ENCODE assay signal across 20 cellular contexts in genomic region chr18:12867724-12868123, GRCh38. TPM values are rescaled to one million over a fixed set of nuclear protein-coding genes. Genes with fewer than 3 reads are reported as not detected.
DNase-seq lines count a peak whose midpoint lies in the region; ATAC-seq, FAIRE-seq and TF ChIP-seq lines count a peak whose summit lies in the region.
"Had no signal": no experiment of that assay in that cellular context is flagged by ENCODE, and none has a peak within 500 bp of the region (broad histone marks: within the 10 kb centered on the region; RNA-seq: fewer than 3 reads in every experiment).

No MANE protein-coding gene starts in this region.

- no peak overlapping the region for H3K4me3 ChIP-seq in CD8-positive, alpha-beta T cell (ENCODE audit: low read depth, low read length)
- H3K4me3 ChIP-seq in GM23338 (no peak overlapping the region), MM.1S (ENCODE audit: low read length) (peak overlapping the region; percentile 26)
- H3K4me3 ChIP-seq: gastrocnemius medialis, SJSA1, tibial nerve had no signal

- no peak for ATAC-seq in CD8-positive, alpha-beta T cell
- no peak for ATAC-seq in GM23338
- no peak for ATAC-seq in natural killer cell
- ATAC-seq in GM18861 (IDR thresholded peaks at IDR 0.05; ENCODE audit: unreplicated experiment): no peak
- ATAC-seq: activated naive CD8-positive, alpha-beta T cell treated with anti-CD3 and anti-CD28 coated beads, Interleukin-2, amount 50 U/mL, for 24 hours; gastrocnemius medialis had no signal

- H3K9me3 Mint-ChIP-seq in CD8-positive, alpha-beta T cell: no peaks in the 10 kb centered on the region
- H3K9me3 Mint-ChIP-seq in GM23338 (peaks cover 4% of the 10 kb centered on the region; the same call in 2 of the 3 replicates), natural killer cell (no peaks in the 10 kb centered on the region)
- H3K9me3 Mint-ChIP-seq: activated naive CD8-positive, alpha-beta T cell treated with anti-CD3 and anti-CD28 coated beads, Interleukin-2, amount 50 U/mL, for 24 hours; CD4-positive, alpha-beta T cell had no signal

- peak overlapping the region; percentile 45 for H3K9ac ChIP-seq in MM.1S (ENCODE audit: low read length)

- H3K36me3 Mint-ChIP-seq in CD8-positive, alpha-beta T cell: peaks cover 12% of the 10 kb centered on the region
- H3K36me3 Mint-ChIP-seq in GM23338 (ENCODE audit: low read depth) (peaks cover 9% of the 10 kb centered on the region; the same call in 2 of the 3 replicates), natural killer cell (no peaks in the 10 kb centered on the region)

- H4K20me1 ChIP-seq in GM23338 (replicated peaks; ENCODE audit: insufficient read depth) (peaks cover 11% of the 10 kb centered on the region; the same call in 1 of the 2 replicates), MM.1S (ENCODE audit: insufficient read depth, low read length) (no peaks in the 10 kb centered on the region; the same call in 1 of the 2 replicates)

- peaks cover 7% of the 10 kb centered on the region for H3K4me1 ChIP-seq in CD8-positive, alpha-beta T cell (ENCODE audit: insufficient read depth, low read length)
- H3K4me1 ChIP-seq in GM23338 (ENCODE audit: insufficient read depth) (peaks cover 5% of the 10 kb centered on the region; the same call in 1 of the 2 replicates), MM.1S (ENCODE audit: low read length) (peaks cover 22% of the 10 kb centered on the region)

- H3K4me3 Mint-ChIP-seq in CD8-positive, alpha-beta T cell: no peak overlapping the region
- H3K4me3 Mint-ChIP-seq in GM23338 (no peak overlapping the region), natural killer cell (no peak overlapping the region)
- H3K4me3 Mint-ChIP-seq: activated naive CD8-positive, alpha-beta T cell treated with anti-CD3 and anti-CD28 coated beads, Interleukin-2, amount 50 U/mL, for 24 hours; CD4-positive, alpha-beta T cell; mesothelial cell of epicardium had no signal

- TF ChIP-seq CTCF in CD8-positive, alpha-beta T cell (IDR thresholded peaks at IDR 0.05): no peak
- no peak for TF ChIP-seq CTCF in GM23338 (conservative IDR thresholded peaks at IDR 0.05; ENCODE audit: low read depth in 2 of 2)
- TF ChIP-seq CTCF in MM.1S (IDR thresholded peaks at IDR 0.05; ENCODE audit: low read length): no peak
- TF ChIP-seq CTCF in natural killer cell (IDR thresholded peaks at IDR 0.05): no peak

- H3F3A ChIP-seq in GM23338 (replicated peaks; ENCODE audit: low read depth) (no peaks in the 10 kb centered on the region), MM.1S (ENCODE audit: insufficient read depth, low read length) (peaks cover 26% of the 10 kb centered on the region)

- H3K4me2 ChIP-seq in GM23338 (no peak overlapping the region), MM.1S (ENCODE audit: low read depth, low read length) (peak overlapping the region; percentile 73)

- peak overlapping the region; percentile 0 for H3K27ac Mint-ChIP-seq in CD8-positive, alpha-beta T cell
- H3K27ac Mint-ChIP-seq in GM23338: no peak overlapping the region
- H3K27ac Mint-ChIP-seq in natural killer cell: peak overlapping the region; percentile 37 to 52
- H3K27ac Mint-ChIP-seq: activated naive CD8-positive, alpha-beta T cell treated with anti-CD3 and anti-CD28 coated beads, Interleukin-2, amount 50 U/mL, for 24 hours; CD4-positive, alpha-beta T cell; mesothelial cell of epicardium had no signal

- H2AFZ ChIP-seq in GM23338: no peak overlapping the region
- no peak overlapping the region for H2AFZ ChIP-seq in MM.1S (ENCODE audit: low read length)

- no peaks in the 10 kb centered on the region for H3K27me3 Mint-ChIP-seq in CD8-positive, alpha-beta T cell (ENCODE audit: low read depth)
- H3K27me3 Mint-ChIP-seq in GM23338 (ENCODE audit: insufficient read depth, low read depth, poor library complexity) (peaks cover 1% of the 10 kb centered on the region), natural killer cell (ENCODE audit: low read depth in 2 of 2) (no peaks in the 10 kb centered on the region)
- H3K27me3 Mint-ChIP-seq: activated naive CD8-positive, alpha-beta T cell treated with anti-CD3 and anti-CD28 coated beads, Interleukin-2, amount 50 U/mL, for 24 hours; CD4-positive, alpha-beta T cell had no signal

- H3K79me2 ChIP-seq in GM23338 (replicated peaks; ENCODE audit: insufficient read depth): peaks cover 95% of the 10 kb centered on the region
- H3K79me2 ChIP-seq in MM.1S (ENCODE audit: low read length): peaks cover 86% of the 10 kb centered on the region

- H3K27ac ChIP-seq in CD8-positive, alpha-beta T cell (ENCODE audit: low read depth, low read length): no peak overlapping the region
- H3K27ac ChIP-seq in GM23338 (ENCODE audit: low read depth): peak overlapping the region; percentile 51; the same call in 1 of the 2 replicates
- peak overlapping the region; percentile 89 for H3K27ac ChIP-seq in MM.1S (ENCODE audit: low read length)
- H3K27ac ChIP-seq: gastrocnemius medialis, SJSA1, tibial nerve had no signal

- CTCF ChIA-PET in CD8-positive, alpha-beta T cell (lab: Charles Lee): interaction anchor here (1.0 kb wide), 1 partner anchor 92 kb away, joined by 3 read pairs; no protein-coding TSS in a partner anchor

- H3K9me2 ChIP-seq in GM23338 (ENCODE audit: insufficient read depth) (no peaks in the 10 kb centered on the region), MM.1S (replicated peaks; ENCODE audit: insufficient read depth, low read length) (no peaks in the 10 kb centered on the region)

- H3K9me3 ChIP-seq in CD8-positive, alpha-beta T cell (ENCODE audit: low read length): no peaks in the 10 kb centered on the region
- H3K9me3 ChIP-seq in MM.1S (replicated peaks; ENCODE audit: insufficient read depth, low read length): no peaks in the 10 kb centered on the region
- H3K9me3 ChIP-seq: gastrocnemius medialis, SJSA1, tibial nerve had no signal

- DNase-seq in CD8-positive, alpha-beta T cell: no peak
- no peak for DNase-seq in GM23338 (ENCODE audit: low spot score)
- DNase-seq in MM.1S: peak; percentile 68
- no peak for DNase-seq in natural killer cell
- no peak for DNase-seq in H54 (ENCODE audit: insufficient read length, low spot score)
- no peak for DNase-seq in HT-29 (ENCODE audit: low spot score)
- no peak for DNase-seq in NCI-H82 treated with DMSO at 0.1 percent for 48 hours (lab: John Stamatoyannopoulos, UW; ENCODE audit: unreplicated experiment)
- DNase-seq: activated naive CD8-positive, alpha-beta T cell treated with anti-CD3 and anti-CD28 coated beads, Interleukin-2, amount 50 U/mL, for 24 hours; CD4-positive, alpha-beta T cell; dermis blood vessel endothelial cell; DMS79; erythroblast; gastrocnemius medialis; Karpas-422; NCI-H1105; NCI-H2171 treated with DMSO at 0.1 percent for 48 hours had no signal

- H3K36me3 ChIP-seq in CD8-positive, alpha-beta T cell (ENCODE audit: insufficient read depth, low read length): no peaks in the 10 kb centered on the region
- H3K36me3 ChIP-seq in GM23338 (ENCODE audit: insufficient read depth) (no peaks in the 10 kb centered on the region; the same call in 1 of the 2 replicates), MM.1S (replicated peaks; ENCODE audit: insufficient read depth, low read length) (no peaks in the 10 kb centered on the region)
- H3K36me3 ChIP-seq: gastrocnemius medialis, tibial nerve had no signal

- no peaks in the 10 kb centered on the region for H3K27me3 ChIP-seq in CD8-positive, alpha-beta T cell (ENCODE audit: insufficient read depth, low read length)
- no peaks in the 10 kb centered on the region for H3K27me3 ChIP-seq in GM23338 (ENCODE audit: insufficient read depth)
- no peaks in the 10 kb centered on the region for H3K27me3 ChIP-seq in MM.1S (replicated peaks; ENCODE audit: insufficient read depth, low read length)
- H3K27me3 ChIP-seq: gastrocnemius medialis, SJSA1, tibial nerve had no signal

- intact Hi-C loops in CD8-positive, alpha-beta T cell (cut with DNase I, micrococcal nuclease): no loop called here
- intact Hi-C loops in natural killer cell (cut with micrococcal nuclease): no loop called here

- peaks cover 38% of the 10 kb centered on the region for H3K4me1 Mint-ChIP-seq in CD8-positive, alpha-beta T cell (ENCODE audit: low read depth)
- H3K4me1 Mint-ChIP-seq in GM23338 (peaks cover 6% of the 10 kb centered on the region), natural killer cell (peaks cover 30 to 45% of the 10 kb centered on the region in 2 donors)

- FAIRE-seq in H54 (lab: Jason Lieb, UNC): no peak

- TF ChIP-seq POLR2A in H54 (IDR thresholded peaks at IDR 0.05; ENCODE audit: low read depth, low read length): no peak

- POLR2A ChIA-PET in CD8-positive, alpha-beta T cell (lab: Charles Lee): no interaction called here

TF ChIP-seq in GM23338, 12 proteins besides CTCF, POLR2A, EP300 and RAD21 (continues in another document):
- TF ChIP-seq ETS1 (IDR thresholded peaks at IDR 0.05) (no peak), STAT1 (IDR thresholded peaks at IDR 0.05; ENCODE audit: unreplicated experiment) (no peak), EZH2phosphoT487 (IDR thresholded peaks at IDR 0.05; ENCODE audit: unreplicated experiment) (no peak), CREB1 (CRISPR knock-in tag; IDR thresholded peaks at IDR 0.05; ENCODE audit: low read depth) (no peak), JUNB (IDR thresholded peaks at IDR 0.05; ENCODE audit: unreplicated experiment) (no peak)

RNA-seq across cellular contexts. Expression of gene PTPN2, which starts 16.3 kb away (rescaled TPM):
- 10 to 100 TPM; 61.7 to 62.8 TPM for total RNA-seq in CD8-positive, alpha-beta T cell
- total RNA-seq in GM23338 (2014; rRNA removed; shearing (Covaris generic)): 49.9 and 57.5 TPM in 2 replicates
- polyA plus RNA-seq in GM23338 (2016; fragmentation: Nextera tagmentation; extraction: Ambion mirVana): 52.4 and 65.5 TPM in 2 replicates
- total RNA-seq in natural killer cell: 100 to 1,000 TPM; 110 to 115 (median 112) TPM
- 22.1 and 27.7 TPM in 2 replicates for total RNA-seq in HT-29 (2014; rRNA removed; shearing (Covaris generic))
